Comparison of ENCODE assay signal across 31 cellular contexts in the genomic region with DNA sequence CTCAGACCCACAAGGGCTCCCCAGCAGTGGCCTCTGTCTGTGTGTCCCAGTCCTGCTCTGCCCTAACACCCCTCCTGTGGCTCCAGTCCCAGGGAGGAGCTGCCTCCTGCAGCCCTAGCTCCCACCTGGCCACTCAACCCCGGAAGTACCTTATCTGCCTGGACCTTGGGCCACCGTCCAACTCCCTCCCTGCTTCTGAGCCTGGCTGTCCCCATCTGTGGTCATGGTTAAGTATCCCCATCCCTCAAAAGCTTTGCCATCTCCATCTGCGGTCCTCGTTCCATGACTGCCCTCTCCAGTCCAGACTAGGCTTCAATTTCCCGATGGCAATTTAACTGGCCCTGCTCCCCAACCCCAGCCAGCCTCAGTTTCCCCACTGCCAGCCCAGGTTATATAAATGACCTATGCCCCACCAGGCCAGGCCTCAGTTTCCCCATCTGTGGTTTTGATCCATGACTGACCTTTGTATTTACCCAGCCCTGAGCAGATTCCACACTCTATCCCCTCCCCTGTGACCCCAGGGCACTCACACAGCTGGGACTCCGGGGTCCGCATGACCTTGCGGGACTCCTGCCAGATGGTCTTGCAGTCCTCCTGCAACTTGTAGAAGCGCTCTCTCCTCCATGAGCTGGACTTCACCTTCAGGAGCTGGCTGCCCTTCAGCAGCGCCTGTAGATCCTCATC. TPM values are rescaled to one million over a fixed set of nuclear protein-coding genes. Genes with fewer than 3 reads are reported as not detected.
A peak's percentile ranks its signal among the peaks of the same experiment; 100 is the strongest.
DNase-seq lines count a peak whose midpoint lies in the region; ATAC-seq and TF ChIP-seq lines count a peak whose summit lies in the region.
"Had no signal": no experiment of that assay in that cellular context is flagged by ENCODE, and none has a peak within 500 bp of the region (broad histone marks: within the 10 kb centered on the region; RNA-seq: fewer than 3 reads in every experiment).

No MANE protein-coding gene starts in this region.

- intact Hi-C loops in activated CD4-positive, alpha-beta memory T cell treated with anti-CD3 and anti-CD28 coated beads for 36 hours (cut with micrococcal nuclease): no loop called here
- intact Hi-C loops in left lung (cut with DNase I): no loop called here

- peaks cover 32% of the 10 kb centered on the region for H3K36me3 Mint-ChIP-seq in activated CD4-positive, alpha-beta memory T cell treated with anti-CD3 and anti-CD28 coated beads for 36 hours
- H3K36me3 Mint-ChIP-seq in activated CD4-positive, alpha-beta memory T cell treated with anti-CD3 and anti-CD28 coated beads, Interleukin-2, amount 10 ng/mL, durations not matched to agents 7 days and 5 days (ENCODE audit: low read depth): peaks cover 42% of the 10 kb centered on the region
- peaks cover 22% of the 10 kb centered on the region for H3K36me3 Mint-ChIP-seq in stimulated activated effector memory CD8-positive, alpha-beta T cell treated with anti-CD3 and anti-CD28 coated beads, Interleukin-12 subunit alpha, Interleukin-12 subunit beta, amount 100 ng/mL, for 72 hours

- H3K27me3 ChIP-seq in RWPE2 (ENCODE audit: insufficient read depth, poor library complexity, severe bottlenecking): no peaks in the 10 kb centered on the region
- H3K27me3 ChIP-seq in left lung: no peaks in the 10 kb centered on the region
- H3K27me3 ChIP-seq: esophagus muscularis mucosa, foreskin keratinocyte, thyroid gland had no signal

- CTCF ChIA-PET in activated CD4-positive, alpha-beta memory T cell treated with anti-CD3 and anti-CD28 coated beads for 36 hours (lab: Charles Lee): interaction anchor here (1.2 to 1.5 kb wide), 2 partner anchors 15 to 16 kb away, joined by 3 to 4 read pairs; no protein-coding TSS in a partner anchor
- CTCF ChIA-PET in activated CD4-positive, alpha-beta memory T cell treated with anti-CD3 and anti-CD28 coated beads, Interleukin-2, amount 10 ng/mL, durations not matched to agents 7 days and 5 days (lab: Charles Lee): interaction anchor here (1.2 kb wide), 2 partner anchors 19 to 52 kb away, joined by 3 read pairs; a partner anchor contains a TSS

- DNase-seq in activated CD4-positive, alpha-beta memory T cell treated with anti-CD3 and anti-CD28 coated beads for 36 hours: peak; percentile 7
- no peak for DNase-seq in activated CD4-positive, alpha-beta memory T cell treated with anti-CD3 and anti-CD28 coated beads, Interleukin-2, amount 10 ng/mL, durations not matched to agents 7 days and 5 days
- DNase-seq in RWPE2 (ENCODE audit: low spot score): peak; percentile 33
- DNase-seq in left lung: peak; percentile 27 to 42
- no peak for DNase-seq in stimulated activated effector memory CD8-positive, alpha-beta T cell treated with anti-CD3 and anti-CD28 coated beads, Interleukin-12 subunit alpha, Interleukin-12 subunit beta, amount 100 ng/mL, for 72 hours (ENCODE audit: low spot score in 2 of 2)
- DNase-seq in T1000 (lab: John Stamatoyannopoulos, UW): no peak
- no peak for DNase-seq in NCI-H2171 treated with DMSO at 0.1 percent for 48 hours (lab: John Stamatoyannopoulos, UW)
- DNase-seq: activated naive CD4-positive, alpha-beta T cell treated with Interleukin-2 at 50 U/mL for 16 hours; activated T-cell treated with anti-CD3 and anti-CD28 coated beads, Interleukin-2, amount 50 U/mL, for 1 hour; COR-L47; DMS79; effector memory CD4-positive, alpha-beta T cell; foreskin keratinocyte; GDM1; H9; KBM-7; NCI-H1105 treated with DMSO at 0.1 percent for 48 hours; NCI-H1930; NCI-H345; NCI-H748 treated with DMSO at 0.1 percent for 48 hours; stimulated activated naive CD8-positive, alpha-beta T cell treated with anti-CD3 and anti-CD28 coated beads, Interleukin-15, amount 100 ng/mL, for 72 hours; T-cell; thyroid gland had no signal

- no peak overlapping the region for H3K4me3 ChIP-seq in RWPE2 (ENCODE audit: severe bottlenecking)
- H3K4me3 ChIP-seq in left lung: no peak overlapping the region
- H3K4me3 ChIP-seq: esophagus muscularis mucosa, thyroid gland had no signal

- TF ChIP-seq CTCF in RWPE2 (IDR thresholded peaks at IDR 0.05; ENCODE audit: poor library complexity, severe bottlenecking) (no peak), left lung (IDR thresholded peaks at IDR 0.05) (no peak)

- no peaks in the 10 kb centered on the region for H3K27me3 Mint-ChIP-seq in activated CD4-positive, alpha-beta memory T cell treated with anti-CD3 and anti-CD28 coated beads for 36 hours
- no peaks in the 10 kb centered on the region for H3K27me3 Mint-ChIP-seq in activated CD4-positive, alpha-beta memory T cell treated with anti-CD3 and anti-CD28 coated beads, Interleukin-2, amount 10 ng/mL, durations not matched to agents 7 days and 5 days
- H3K27me3 Mint-ChIP-seq: B cell; progenitor cell of endocrine pancreas; stimulated activated naive CD8-positive, alpha-beta T cell treated with anti-CD3 and anti-CD28 coated beads, Interleukin-15, amount 100 ng/mL, for 72 hours; T-cell had no signal

- no peaks in the 10 kb centered on the region for H3K9me3 ChIP-seq in RWPE2 (ENCODE audit: severe bottlenecking)
- peaks cover 0 to 6% of the 10 kb centered on the region in 2 donors for H3K9me3 ChIP-seq in left lung
- H3K9me3 ChIP-seq: thyroid gland had no signal

- no peak overlapping the region for H3K4me3 Mint-ChIP-seq in activated CD4-positive, alpha-beta memory T cell treated with anti-CD3 and anti-CD28 coated beads for 36 hours
- no peak overlapping the region for H3K4me3 Mint-ChIP-seq in activated CD4-positive, alpha-beta memory T cell treated with anti-CD3 and anti-CD28 coated beads, Interleukin-2, amount 10 ng/mL, durations not matched to agents 7 days and 5 days
- H3K4me3 Mint-ChIP-seq in stimulated activated effector memory CD8-positive, alpha-beta T cell treated with anti-CD3 and anti-CD28 coated beads, Interleukin-12 subunit alpha, Interleukin-12 subunit beta, amount 100 ng/mL, for 72 hours: no peak overlapping the region
- H3K4me3 Mint-ChIP-seq: B cell; neural crest cell; stimulated activated naive CD8-positive, alpha-beta T cell treated with anti-CD3 and anti-CD28 coated beads, Interleukin-15, amount 100 ng/mL, for 72 hours; T-cell had no signal

- ATAC-seq in RWPE2 (ENCODE audit: low read depth): no peak
- no peak for ATAC-seq in left lung
- no peak for ATAC-seq in stimulated activated effector memory CD8-positive, alpha-beta T cell treated with anti-CD3 and anti-CD28 coated beads, Interleukin-12 subunit alpha, Interleukin-12 subunit beta, amount 100 ng/mL, for 72 hours
- ATAC-seq: foreskin keratinocyte; stimulated activated naive CD8-positive, alpha-beta T cell treated with anti-CD3 and anti-CD28 coated beads, Interleukin-15, amount 100 ng/mL, for 72 hours; T-cell had no signal

- H3K27ac ChIP-seq in RWPE2 (ENCODE audit: poor library complexity, severe bottlenecking): no peak overlapping the region
- H3K27ac ChIP-seq in left lung: no peak overlapping the region
- H3K27ac ChIP-seq: esophagus muscularis mucosa, foreskin keratinocyte, thyroid gland had no signal

- peaks cover 12% of the 10 kb centered on the region for H3K9me3 Mint-ChIP-seq in activated CD4-positive, alpha-beta memory T cell treated with anti-CD3 and anti-CD28 coated beads for 36 hours
- peaks cover 2% of the 10 kb centered on the region for H3K9me3 Mint-ChIP-seq in activated CD4-positive, alpha-beta memory T cell treated with anti-CD3 and anti-CD28 coated beads, Interleukin-2, amount 10 ng/mL, durations not matched to agents 7 days and 5 days
- H3K9me3 Mint-ChIP-seq in stimulated activated effector memory CD8-positive, alpha-beta T cell treated with anti-CD3 and anti-CD28 coated beads, Interleukin-12 subunit alpha, Interleukin-12 subunit beta, amount 100 ng/mL, for 72 hours: peaks cover 4% of the 10 kb centered on the region
- H3K9me3 Mint-ChIP-seq: H9, T-cell had no signal

- POLR2A ChIA-PET in activated CD4-positive, alpha-beta memory T cell treated with anti-CD3 and anti-CD28 coated beads for 36 hours (lab: Charles Lee): no interaction called here
- POLR2A ChIA-PET in activated CD4-positive, alpha-beta memory T cell treated with anti-CD3 and anti-CD28 coated beads, Interleukin-2, amount 10 ng/mL, durations not matched to agents 7 days and 5 days (lab: Charles Lee): no interaction called here

- H3K36me3 ChIP-seq in RWPE2 (ENCODE audit: low read depth) (peaks cover 10% of the 10 kb centered on the region), left lung (peaks cover 0 to 54% of the 10 kb centered on the region in 2 donors)

- no peak overlapping the region for H3K27ac Mint-ChIP-seq in activated CD4-positive, alpha-beta memory T cell treated with anti-CD3 and anti-CD28 coated beads for 36 hours
- no peak overlapping the region for H3K27ac Mint-ChIP-seq in activated CD4-positive, alpha-beta memory T cell treated with anti-CD3 and anti-CD28 coated beads, Interleukin-2, amount 10 ng/mL, durations not matched to agents 7 days and 5 days
- peak overlapping the region; percentile 82 for H3K27ac Mint-ChIP-seq in stimulated activated effector memory CD8-positive, alpha-beta T cell treated with anti-CD3 and anti-CD28 coated beads, Interleukin-12 subunit alpha, Interleukin-12 subunit beta, amount 100 ng/mL, for 72 hours
- H3K27ac Mint-ChIP-seq: B cell; progenitor cell of endocrine pancreas; stimulated activated naive CD8-positive, alpha-beta T cell treated with anti-CD3 and anti-CD28 coated beads, Interleukin-15, amount 100 ng/mL, for 72 hours had no signal

- peaks cover 15% of the 10 kb centered on the region for H3K4me1 Mint-ChIP-seq in activated CD4-positive, alpha-beta memory T cell treated with anti-CD3 and anti-CD28 coated beads for 36 hours (ENCODE audit: low read depth)
- H3K4me1 Mint-ChIP-seq in activated CD4-positive, alpha-beta memory T cell treated with anti-CD3 and anti-CD28 coated beads, Interleukin-2, amount 10 ng/mL, durations not matched to agents 7 days and 5 days: peaks cover 18% of the 10 kb centered on the region
- peaks cover 47% of the 10 kb centered on the region for H3K4me1 Mint-ChIP-seq in stimulated activated effector memory CD8-positive, alpha-beta T cell treated with anti-CD3 and anti-CD28 coated beads, Interleukin-12 subunit alpha, Interleukin-12 subunit beta, amount 100 ng/mL, for 72 hours

- H3K4me1 ChIP-seq in RWPE2 (ENCODE audit: insufficient read depth, poor library complexity, severe bottlenecking) (no peaks in the 10 kb centered on the region), left lung (peaks cover 4 to 19% of the 10 kb centered on the region in 2 donors)
- H3K4me1 ChIP-seq: foreskin keratinocyte had no signal

RNA-seq across cellular contexts. Expression of a gene that starts 9.6 kb away (rescaled TPM):
- total RNA-seq in activated CD4-positive, alpha-beta memory T cell treated with anti-CD3 and anti-CD28 coated beads for 36 hours: 10 to 100 TPM; 17.3 to 17.6 TPM
- total RNA-seq in activated CD4-positive, alpha-beta memory T cell treated with anti-CD3 and anti-CD28 coated beads, Interleukin-2, amount 10 ng/mL, durations not matched to agents 7 days and 5 days: 10 to 100 TPM; 36.2 to 38.0 TPM
- 10 to 100 TPM; 33.3 to 47.5 TPM for total RNA-seq in left lung

RNA-seq across cellular contexts. Expression of a gene that starts 19.2 kb away (rescaled TPM):
- total RNA-seq in activated CD4-positive, alpha-beta memory T cell treated with anti-CD3 and anti-CD28 coated beads for 36 hours: 1 to 10 TPM in 1 of 2 experiments, under 1 TPM in 1; 0.70 to 1.1 TPM
- 1 to 10 TPM; 3.8 to 4.2 TPM for total RNA-seq in activated CD4-positive, alpha-beta memory T cell treated with anti-CD3 and anti-CD28 coated beads, Interleukin-2, amount 10 ng/mL, durations not matched to agents 7 days and 5 days
- 1 to 10 TPM; 2.9 to 5.3 TPM for total RNA-seq in left lung
- total RNA-seq: foreskin keratinocyte, lung microvascular endothelial cell, RPMI7951, SK-MEL-5 had no signal

RNA-seq across cellular contexts. Expression of a gene that starts 29.2 kb away (rescaled TPM):
- 10 to 100 TPM in 1 of 2 experiments, 1 to 10 TPM in 1; 9.9 to 11.3 TPM for total RNA-seq in activated CD4-positive, alpha-beta memory T cell treated with anti-CD3 and anti-CD28 coated beads for 36 hours
- 10 to 100 TPM; 18.4 to 18.7 TPM for total RNA-seq in activated CD4-positive, alpha-beta memory T cell treated with anti-CD3 and anti-CD28 coated beads, Interleukin-2, amount 10 ng/mL, durations not matched to agents 7 days and 5 days
- 10 to 100 TPM; 29.0 to 36.9 TPM for total RNA-seq in left lung
- total RNA-seq: MCF 10A had no signal

Comparison
In these comparisons a context has a peak if more than half of its experiments do, and no peak if none do; other contexts are left out.
1. DNase-seq: peak in activated CD4-positive, alpha-beta memory T cell treated with anti-CD3 and anti-CD28 coated beads for 36 hours (single experiment), RWPE2 (single experiment) and left lung (2 of 2); none in activated CD4-positive, alpha-beta memory T cell treated with anti-CD3 and anti-CD28 coated beads, Interleukin-2, amount 10 ng/mL, durations not matched to agents 7 days and 5 days (single experiment), stimulated activated effector memory CD8-positive, alpha-beta T cell treated with anti-CD3 and anti-CD28 coated beads, Interleukin-12 subunit alpha, Interleukin-12 subunit beta, amount 100 ng/mL, for 72 hours (0 of 2), T1000 (single experiment) and NCI-H2171 treated with DMSO at 0.1 percent for 48 hours (single experiment).